22 cellular contexts compared by ENCODE assay signal in the genomic region with DNA sequence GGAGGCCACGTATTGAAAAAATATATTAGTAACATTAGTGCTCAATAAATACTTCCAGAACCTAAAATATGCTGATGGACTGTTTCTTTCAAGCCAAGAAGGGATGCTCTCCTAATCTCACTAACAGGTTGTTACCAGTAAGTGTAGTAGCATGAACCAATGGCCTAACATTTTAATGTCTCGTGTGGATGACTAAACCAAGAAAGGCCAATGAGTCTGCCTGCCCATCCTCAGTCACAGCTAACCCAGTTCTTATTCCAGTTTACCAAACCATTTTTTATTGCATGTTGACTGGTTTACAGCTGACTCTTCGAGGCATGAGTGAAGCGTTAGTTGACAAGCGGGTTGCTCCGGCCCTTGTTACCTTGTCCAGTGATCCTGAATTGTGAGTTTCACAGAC.
"Had no signal": no experiment of that assay in that cellular context is flagged by ENCODE, and none has a peak within 500 bp of the region (broad histone marks: within the 10 kb centered on the region; RNA-seq: fewer than 3 reads in every experiment).

No MANE protein-coding gene starts in this region.

- DNase-seq: activated CD4-positive, alpha-beta T cell treated with anti-CD3 and anti-CD28 coated beads for 4 hours; activated CD4-positive, alpha-beta T cell treated with anti-CD3 and anti-CD28 coated beads, Interleukin-2, amount 50 U/mL, for 4 hours; activated CD4-positive, CD25-positive, alpha-beta regulatory T cell; activated effector memory CD4-positive, alpha-beta T cell treated with anti-CD3 and anti-CD28 coated beads, Interleukin-2, amount 50 U/mL, for 16 hours; activated naive CD4-positive, alpha-beta T cell treated with anti-CD3 and anti-CD28 coated beads, Interleukin-2, amount 10 ng/mL, durations not matched to agents 7 days and 5 days; activated T-cell treated with anti-CD3 and anti-CD28 coated beads for 4 hours; activated T-cell treated with anti-CD3 and anti-CD28 coated beads, Interleukin-2, amount 50 U/mL, for 72 hours; amygdala; caudate nucleus; cortex of kidney; mammary epithelial cell; naive thymus-derived CD4-positive, alpha-beta T cell; ovary; right lobe of liver; stimulated activated CD4-positive, alpha-beta T cell treated with anti-CD3 and anti-CD28 coated beads, Interleukin-2, amount 100 ng/mL, for 48 hours; stimulated activated naive CD8-positive, alpha-beta T cell treated with anti-CD3 and anti-CD28 coated beads, Interleukin-15, Interleukin-2, amounts not matched to agents 100 U/mL and 50 U/mL, for 24 hours; testis; transverse colon had no signal

- FAIRE-seq: endothelial cell of umbilical vein had no signal

- ATAC-seq: left lung; naive thymus-derived CD4-positive, alpha-beta T cell; stimulated activated naive CD8-positive, alpha-beta T cell treated with anti-CD3 and anti-CD28 coated beads, Interleukin-15, Interleukin-2, amounts not matched to agents 100 U/mL and 50 U/mL, for 24 hours had no signal

- H3K27ac Mint-ChIP-seq: activated naive CD4-positive, alpha-beta T cell treated with anti-CD3 and anti-CD28 coated beads, Interleukin-2, amount 10 ng/mL, durations not matched to agents 7 days and 5 days had no signal

- H3K36me3 ChIP-seq: ovary, right lobe of liver had no signal

- H3K4me3 Mint-ChIP-seq: activated naive CD4-positive, alpha-beta T cell treated with anti-CD3 and anti-CD28 coated beads, Interleukin-2, amount 10 ng/mL, durations not matched to agents 7 days and 5 days; naive thymus-derived CD4-positive, alpha-beta T cell had no signal

- H3K9me3 Mint-ChIP-seq: activated naive CD4-positive, alpha-beta T cell treated with anti-CD3 and anti-CD28 coated beads, Interleukin-2, amount 10 ng/mL, durations not matched to agents 7 days and 5 days; activated T-cell treated with anti-CD3 and anti-CD28 coated beads, Interleukin-2, amount 50 U/mL, for 72 hours; naive thymus-derived CD4-positive, alpha-beta T cell had no signal

- H3K27me3 ChIP-seq: esophagus muscularis mucosa, left lung, ovary, right lobe of liver, testis, transverse colon had no signal

- H3K27ac ChIP-seq: esophagus muscularis mucosa, ovary, right lobe of liver, testis, transverse colon had no signal

- H3K4me3 ChIP-seq: esophagus muscularis mucosa, left lung, ovary, right lobe of liver, testis, transverse colon had no signal

- H3K4me1 ChIP-seq: right lobe of liver had no signal

- H3K27me3 Mint-ChIP-seq: activated naive CD4-positive, alpha-beta T cell treated with anti-CD3 and anti-CD28 coated beads, Interleukin-2, amount 10 ng/mL, durations not matched to agents 7 days and 5 days; naive thymus-derived CD4-positive, alpha-beta T cell; progenitor cell of endocrine pancreas had no signal

- H3K9me3 ChIP-seq: esophagus muscularis mucosa, left lung, ovary, right lobe of liver, testis, transverse colon had no signal
